1 cellular context compared by ENCODE assay signal in the genomic region with DNA sequence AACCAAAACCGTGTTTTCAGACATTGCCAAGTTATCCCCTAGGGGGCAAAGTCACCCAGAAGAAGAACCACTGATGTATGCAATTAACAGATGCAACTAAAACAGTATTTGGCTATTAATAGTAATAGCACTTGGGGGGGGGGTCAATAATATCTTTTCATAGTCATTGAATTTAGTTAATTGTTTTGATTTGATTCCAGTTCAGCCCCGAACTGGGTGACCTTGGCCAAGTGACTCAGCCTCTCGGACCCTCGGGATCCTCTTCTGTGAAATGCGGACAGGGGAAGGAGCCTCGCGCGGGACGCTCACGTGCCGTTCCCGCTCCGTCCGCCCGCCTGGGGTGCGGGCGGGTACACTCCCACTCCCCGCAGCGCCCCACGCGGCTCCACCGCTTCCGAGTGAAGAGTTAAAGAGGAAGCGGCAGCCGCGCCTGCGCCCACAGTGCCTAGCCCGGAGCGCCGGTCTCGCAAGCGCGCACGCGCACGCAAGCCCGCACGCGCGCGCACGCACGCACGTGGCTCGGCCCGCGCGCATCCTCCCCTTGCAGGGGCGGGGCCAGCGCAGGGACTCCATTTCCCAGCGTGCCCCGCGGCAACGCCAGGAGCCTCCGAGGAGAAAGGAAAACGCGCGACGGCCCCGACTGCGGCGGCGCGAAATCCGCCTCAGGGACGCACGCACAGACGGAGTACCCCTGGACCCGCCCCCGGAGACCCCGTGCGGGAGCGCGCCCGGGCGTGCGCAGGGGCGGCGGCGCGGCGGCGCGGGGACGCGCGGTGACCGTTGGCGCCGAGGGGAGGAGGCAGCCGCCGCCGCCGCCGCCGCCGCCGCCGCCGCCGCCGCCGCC.
TF ChIP-seq lines count a peak whose summit lies in the region.

TSS of gene DAZAP1 (plus strand) at position 769 of the 844 bp plus-strand sequence. CDS start 188 bp downstream, outside the sequence.

TF ChIP-seq in HEK293, 187 proteins besides CTCF, POLR2A, EP300 and RAD21 (continued from another document):
- TF ChIP-seq, protein P1, sequence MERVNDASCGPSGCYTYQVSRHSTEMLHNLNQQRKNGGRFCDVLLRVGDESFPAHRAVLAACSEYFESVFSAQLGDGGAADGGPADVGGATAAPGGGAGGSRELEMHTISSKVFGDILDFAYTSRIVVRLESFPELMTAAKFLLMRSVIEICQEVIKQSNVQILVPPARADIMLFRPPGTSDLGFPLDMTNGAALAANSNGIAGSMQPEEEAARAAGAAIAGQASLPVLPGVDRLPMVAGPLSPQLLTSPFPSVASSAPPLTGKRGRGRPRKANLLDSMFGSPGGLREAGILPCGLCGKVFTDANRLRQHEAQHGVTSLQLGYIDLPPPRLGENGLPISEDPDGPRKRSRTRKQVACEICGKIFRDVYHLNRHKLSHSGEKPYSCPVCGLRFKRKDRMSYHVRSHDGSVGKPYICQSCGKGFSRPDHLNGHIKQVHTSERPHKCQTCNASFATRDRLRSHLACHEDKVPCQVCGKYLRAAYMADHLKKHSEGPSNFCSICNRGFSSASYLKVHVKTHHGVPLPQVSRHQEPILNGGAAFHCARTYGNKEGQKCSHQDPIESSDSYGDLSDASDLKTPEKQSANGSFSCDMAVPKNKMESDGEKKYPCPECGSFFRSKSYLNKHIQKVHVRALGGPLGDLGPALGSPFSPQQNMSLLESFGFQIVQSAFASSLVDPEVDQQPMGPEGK (tag by site-specific recombination; IDR thresholded peaks at IDR 0.05): peak; percentile 82
- no peak for TF ChIP-seq ZNF184 (tag by site-specific recombination; IDR thresholded peaks at IDR 0.05)
